In the genomic region with DNA sequence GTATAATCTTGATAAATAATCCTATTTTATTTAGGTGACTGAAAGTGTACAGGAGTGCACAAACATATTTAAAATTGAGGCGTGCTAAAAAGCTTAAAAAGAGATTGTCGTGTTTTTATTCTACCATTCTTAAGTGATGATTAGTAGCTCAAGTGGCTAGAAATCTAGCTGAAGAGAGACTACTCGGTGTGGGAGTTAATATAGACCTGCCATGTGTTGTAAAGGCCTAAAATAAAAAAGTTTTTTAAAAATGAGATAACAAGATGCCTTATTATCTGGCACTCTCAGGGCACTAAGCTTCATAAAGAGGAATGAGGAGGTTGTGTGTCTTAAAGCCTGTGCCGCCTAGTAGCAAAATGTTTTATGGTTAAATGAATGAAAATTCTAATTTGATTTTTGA, we compare ENCODE assay signal across 9 cellular contexts. TPM values are rescaled to one million over a fixed set of nuclear protein-coding genes. Genes with fewer than 3 reads are reported as not detected.
DNase-seq lines count a peak whose midpoint lies in the region; ATAC-seq, FAIRE-seq and TF ChIP-seq lines count a peak whose summit lies in the region.
"Had no signal": no experiment of that assay in that cellular context is flagged by ENCODE, and none has a peak within 500 bp of the region (broad histone marks: within the 10 kb centered on the region; RNA-seq: fewer than 3 reads in every experiment).

No MANE protein-coding gene starts in this region.

- H3K36me3 Mint-ChIP-seq in T-helper 2 cell treated with Interferon-gamma antibody and Interleukin-4, amounts not matched to agents 5 μg/mL and 100 μg/mL, for 36 hours (ENCODE audit: low read depth), result peaks cover 6% of the 10 kb centered on the region
- H3K36me3 Mint-ChIP-seq in activated T-helper 17 cell treated with anti-CD3 and anti-CD28 coated beads, Interleukin-2, amount 50 U/mL, for 72 hours (ENCODE audit: low read depth), result peaks cover 21% of the 10 kb centered on the region

- no peaks in the 10 kb centered on the region for H4K20me1 ChIP-seq in keratinocyte (ENCODE audit: control insufficient read depth, extremely low read depth, insufficient read depth, low read length)

- H3K4me1 ChIP-seq in keratinocyte (ENCODE audit: control insufficient read depth, extremely low read depth, insufficient read depth, low read length) (peaks cover 16% of the 10 kb centered on the region), testis (peaks cover 12% of the 10 kb centered on the region)

- H3K4me2 ChIP-seq in keratinocyte (ENCODE audit: control insufficient read depth, extremely low read depth, insufficient read depth, low read depth, low read length), result peak overlapping the region; percentile 87

- H3K9ac ChIP-seq in keratinocyte (ENCODE audit: control insufficient read depth, extremely low read depth, insufficient read depth, low read length), result peak overlapping the region; percentile 92

- H3K4me3 ChIP-seq in keratinocyte (ENCODE audit: control insufficient read depth in 2 of 3, extremely low read depth in 1 of 3, insufficient read depth in 2 of 3, low read depth in 1 of 3, low read length in 3 of 3) (peak overlapping the region; percentile 94 to 99 (median 97)), testis (peak overlapping the region; percentile 96 to 98)

- TF ChIP-seq POLR2A in testis (IDR thresholded peaks at IDR 0.05), result no peak

- peaks cover 7% of the 10 kb centered on the region for H3K27me3 Mint-ChIP-seq in T-helper 2 cell treated with Interferon-gamma antibody and Interleukin-4, amounts not matched to agents 5 μg/mL and 100 μg/mL, for 36 hours (ENCODE audit: low read depth)
- no peaks in the 10 kb centered on the region for H3K27me3 Mint-ChIP-seq in activated T-helper 17 cell treated with anti-CD3 and anti-CD28 coated beads, Interleukin-2, amount 50 U/mL, for 72 hours

- dilution Hi-C loops in keratinocyte (cut with MboI; ENCODE audit: extremely low pct_ligation_motif_present, low sequenced_read_pairs), result no loop called here

- H3K36me3 ChIP-seq in keratinocyte (ENCODE audit: control insufficient read depth in 2 of 2, extremely low read depth in 1 of 2, insufficient read depth in 2 of 2, low read length in 2 of 2), result no peaks in the 10 kb centered on the region
- no peaks in the 10 kb centered on the region for H3K36me3 ChIP-seq in testis (ENCODE audit: low read depth, missing control alignments)

- no peaks in the 10 kb centered on the region for H3K9me1 ChIP-seq in keratinocyte (ENCODE audit: control insufficient read depth, extremely low read depth, insufficient read depth, low read length)

- TF ChIP-seq CTCF in keratinocyte (optimal IDR thresholded peaks at IDR 0.05 in 1 of 3, IDR thresholded peaks at IDR 0.05 in 1 of 3, conservative IDR thresholded peaks at IDR 0.05 in 1 of 3; ENCODE audit: extremely low read depth in 1 of 3, insufficient read depth in 2 of 3, low read length in 3 of 3) (no peak), testis (IDR thresholded peaks at IDR 0.05) (no peak)

- H3K9me3 ChIP-seq in keratinocyte (ENCODE audit: control insufficient read depth, low read depth, low read length) (no peaks in the 10 kb centered on the region), testis (no peaks in the 10 kb centered on the region)

- H3K79me2 ChIP-seq in keratinocyte (ENCODE audit: control insufficient read depth, insufficient read depth, low read length), result peaks cover 65% of the 10 kb centered on the region

- 25 to 27% methylated on average over 4 of the region's 4 CpGs for WGBS in testis, 2 donors

- peak overlapping the region; percentile 99 for H3K4me3 Mint-ChIP-seq in T-helper 2 cell treated with Interferon-gamma antibody and Interleukin-4, amounts not matched to agents 5 μg/mL and 100 μg/mL, for 36 hours
- H3K4me3 Mint-ChIP-seq in activated T-helper 17 cell treated with anti-CD3 and anti-CD28 coated beads, Interleukin-2, amount 50 U/mL, for 72 hours, result peak overlapping the region; percentile 88

- H3K27me3 ChIP-seq in keratinocyte (ENCODE audit: control insufficient read depth, extremely low read depth, insufficient read depth, low read length), result no peaks in the 10 kb centered on the region
- H3K27me3 ChIP-seq in testis, result no peaks in the 10 kb centered on the region

- ATAC-seq in activated T-helper 17 cell treated with anti-CD3 and anti-CD28 coated beads, Interleukin-2, amount 50 U/mL, for 72 hours (replicated peaks), result no peak
- no peak for ATAC-seq in GM21360 (IDR thresholded peaks at IDR 0.05; ENCODE audit: unreplicated experiment)
- ATAC-seq in HG02840 (IDR thresholded peaks at IDR 0.05; ENCODE audit: low FRiP score, unreplicated experiment), result no peak

- H2AFZ ChIP-seq in keratinocyte (ENCODE audit: control insufficient read depth, low read length), result no peak overlapping the region

- H3K4me1 Mint-ChIP-seq in T-helper 2 cell treated with Interferon-gamma antibody and Interleukin-4, amounts not matched to agents 5 μg/mL and 100 μg/mL, for 36 hours (ENCODE audit: low read depth), result peaks cover 37% of the 10 kb centered on the region
- H3K4me1 Mint-ChIP-seq in activated T-helper 17 cell treated with anti-CD3 and anti-CD28 coated beads, Interleukin-2, amount 50 U/mL, for 72 hours, result peaks cover 27% of the 10 kb centered on the region

- no peak for DNase-seq in T-helper 2 cell treated with Interferon-gamma antibody and Interleukin-4, amounts not matched to agents 5 μg/mL and 100 μg/mL, for 36 hours (ENCODE audit: low spot score)
- DNase-seq in T-helper 2 cell, result no peak
- no peak for DNase-seq in keratinocyte (ENCODE audit: low read depth, low spot score)
- no peak for DNase-seq in testis
- no peak for DNase-seq in DMS53 (lab: John Stamatoyannopoulos, UW)
- DNase-seq: activated effector memory CD4-positive, alpha-beta T cell treated with Interleukin-2 at 50 U/mL for 16 hours had no signal

- H3K27ac ChIP-seq in keratinocyte (ENCODE audit: control insufficient read depth, insufficient read depth, low read length) (peak overlapping the region; percentile 81), testis (peak overlapping the region in 1 of 2 donors; percentile 99)

- no peaks in the 10 kb centered on the region for H3K9me3 Mint-ChIP-seq in T-helper 2 cell treated with Interferon-gamma antibody and Interleukin-4, amounts not matched to agents 5 μg/mL and 100 μg/mL, for 36 hours
- no peaks in the 10 kb centered on the region for H3K9me3 Mint-ChIP-seq in activated T-helper 17 cell treated with anti-CD3 and anti-CD28 coated beads, Interleukin-2, amount 50 U/mL, for 72 hours

- FAIRE-seq in keratinocyte (lab: Jason Lieb, UNC), result no peak

- H3K27ac Mint-ChIP-seq in T-helper 2 cell treated with Interferon-gamma antibody and Interleukin-4, amounts not matched to agents 5 μg/mL and 100 μg/mL, for 36 hours, result peak overlapping the region; percentile 94
- H3K27ac Mint-ChIP-seq in activated T-helper 17 cell treated with anti-CD3 and anti-CD28 coated beads, Interleukin-2, amount 50 U/mL, for 72 hours, result peak overlapping the region; percentile 92

- intact Hi-C loops in testis (cut with DNase I; ENCODE audit: low total_unique reads), result no loop called here

RNA-seq across cellular contexts. Expression of a gene that starts 1.7 kb away (rescaled TPM):
- total RNA-seq in activated T-helper 17 cell treated with anti-CD3 and anti-CD28 coated beads, Interleukin-2, amount 50 U/mL, for 72 hours, result 100 to 1,000 TPM; 108 to 181 TPM
- polyA plus RNA-seq in keratinocyte (74.4 to 150 TPM (median 80.7 TPM) in 3 replicates), testis (ENCODE audit: insufficient read depth, low read depth, low replicate concordance) (69.4 TPM)
- 139 TPM for polyA plus RNA-seq in keratinocyte (2011; ENCODE audit: low read depth)
- polyA plus RNA-seq in keratinocyte (2011; cell fraction: cytosol; rRNA removed), result 90.3 and 168 TPM in 2 replicates
- polyA plus RNA-seq in keratinocyte (2011; cell fraction: nucleus; rRNA removed), result 48.7 and 66.4 TPM in 2 replicates
- 92.1 and 101 TPM in 2 replicates for polyA plus RNA-seq in keratinocyte (2012; ENCODE audit: low replicate concordance)
- 6.3 to 85.3 TPM (median 26.7 TPM) in 3 replicates for polyA minus RNA-seq in keratinocyte
- polyA minus RNA-seq in keratinocyte (2011; cell fraction: cytosol; rRNA and poly(A)+ RNA removed), result 39.5 TPM
- 20.4 and 42.5 TPM in 2 replicates for polyA minus RNA-seq in keratinocyte (2011; cell fraction: nucleus; rRNA and poly(A)+ RNA removed)
- total RNA-seq in testis, result 10 to 100 TPM; 57.9 to 69.4 TPM
